ENCODE assay signal across 8 cellular contexts in the genomic region with DNA sequence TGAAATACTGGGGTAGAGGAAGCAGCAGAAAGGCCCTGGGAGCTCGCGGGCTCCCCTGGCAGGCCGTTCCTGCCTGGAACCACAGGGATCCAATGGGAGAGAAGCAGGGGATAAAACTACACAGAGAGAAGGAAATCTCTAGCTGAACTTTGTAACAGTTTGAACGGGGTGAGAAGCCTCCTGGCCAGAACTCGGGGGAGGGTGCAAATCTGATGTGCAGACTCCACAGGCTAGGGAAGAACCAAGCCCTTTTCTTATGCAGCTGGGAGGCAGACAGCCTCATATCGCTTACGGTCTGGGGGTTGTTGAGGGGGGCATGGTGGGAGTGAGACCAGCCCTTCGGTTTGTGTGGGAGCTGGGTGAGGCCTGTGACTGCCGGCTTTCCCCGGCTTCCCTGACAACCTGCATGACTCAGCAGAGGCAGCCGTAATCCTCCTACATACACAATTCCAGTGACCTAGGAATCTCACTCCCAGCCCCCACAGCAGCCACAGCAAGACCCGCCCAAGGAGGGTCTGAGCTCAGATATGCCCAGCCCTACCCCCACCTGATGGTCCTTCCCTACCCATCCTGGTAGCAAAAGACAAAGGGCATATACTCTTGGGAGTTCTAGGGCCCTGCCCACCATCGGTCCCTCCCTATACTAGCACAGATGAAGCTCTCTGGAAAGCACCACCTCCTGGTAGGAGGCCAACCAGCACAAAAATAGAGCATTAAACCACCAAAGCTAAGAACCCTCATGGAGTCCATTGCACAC.
DNase-seq lines count a peak whose midpoint lies in the region; FAIRE-seq and TF ChIP-seq lines count a peak whose summit lies in the region.

No MANE protein-coding gene starts in this region.

- H3K4me3 ChIP-seq in fibroblast of the aortic adventitia (ENCODE audit: low read depth, low read length): no peak overlapping the region

- H3K36me3 Mint-ChIP-seq in nephron progenitor cell (ENCODE audit: low read depth): peaks cover 28% of the 10 kb centered on the region

- H3K27ac Mint-ChIP-seq in nephron progenitor cell: peak overlapping the region; percentile 90

- FAIRE-seq in RCC 7860 (lab: Jason Lieb, UNC): no peak

- peaks cover 23% of the 10 kb centered on the region for H3K4me1 Mint-ChIP-seq in nephron progenitor cell

- DNase-seq in A172 (ENCODE audit: low spot score) (peak; percentile 71), RCC 7860 (ENCODE audit: low spot score) (peak; percentile 50), fibroblast of the aortic adventitia (ENCODE audit: low read depth) (peak; percentile 57), nephron progenitor cell (peak; percentile 30), AG08396 (ENCODE audit: low spot score) (no peak), NCI-H1694 (lab: John Stamatoyannopoulos, UW) (no peak), Kasumi-1 (lab: John Stamatoyannopoulos, UW) (no peak), NCI-H1105 treated with DMSO at 0.1 percent for 48 hours (lab: John Stamatoyannopoulos, UW) (no peak)

- peak overlapping the region; percentile 48 for H3K4me3 Mint-ChIP-seq in nephron progenitor cell

- peaks cover 22% of the 10 kb centered on the region for H3K9me3 Mint-ChIP-seq in nephron progenitor cell

- H3K27me3 Mint-ChIP-seq in nephron progenitor cell (ENCODE audit: low read depth, poor library complexity): no peaks in the 10 kb centered on the region

- TF ChIP-seq CTCF in fibroblast of the aortic adventitia (IDR thresholded peaks at IDR 0.05; ENCODE audit: insufficient read depth, low read length) (peak; percentile 34), nephron progenitor cell (IDR thresholded peaks at IDR 0.05) (no peak)

Comparison
In these comparisons a context has a peak if more than half of its experiments do, and no peak if none do; other contexts are left out.
1. DNase-seq: peak in A172 (single experiment), RCC 7860 (single experiment), fibroblast of the aortic adventitia (single experiment) and nephron progenitor cell (single experiment); none in AG08396 (single experiment), NCI-H1694 (single experiment), Kasumi-1 (0 of 2) and NCI-H1105 treated with DMSO at 0.1 percent for 48 hours (single experiment).